11 cellular contexts compared by ENCODE assay signal in genomic region chr22:19800761-19801244, GRCh38. TPM values are rescaled to one million over a fixed set of nuclear protein-coding genes. Genes with fewer than 3 reads are reported as not detected.
DNase-seq lines count a peak whose midpoint lies in the region; ATAC-seq and TF ChIP-seq lines count a peak whose summit lies in the region.
"Had no signal": no experiment of that assay in that cellular context is flagged by ENCODE, and none has a peak within 500 bp of the region (broad histone marks: within the 10 kb centered on the region; RNA-seq: fewer than 3 reads in every experiment).

No MANE protein-coding gene starts in this region.

- no peaks in the 10 kb centered on the region for H3K9me2 ChIP-seq in MM.1S (replicated peaks; ENCODE audit: insufficient read depth, low read length)

- peaks cover 26% of the 10 kb centered on the region for H3K4me1 Mint-ChIP-seq in osteocyte (ENCODE audit: unreplicated experiment)
- H3K4me1 Mint-ChIP-seq: immature natural killer cell had no signal

- no peaks in the 10 kb centered on the region for H3K9me3 Mint-ChIP-seq in osteocyte (ENCODE audit: unreplicated experiment)
- H3K9me3 Mint-ChIP-seq: immature natural killer cell had no signal

- H3K9me3 ChIP-seq in MM.1S (replicated peaks; ENCODE audit: insufficient read depth, low read length): no peaks in the 10 kb centered on the region
- H3K9me3 ChIP-seq: SJCRH30 had no signal

- no peak overlapping the region for H2AFZ ChIP-seq in MM.1S (ENCODE audit: low read length)

- TF ChIP-seq CTCF in fibroblast of mammary gland (conservative IDR thresholded peaks at IDR 0.05; ENCODE audit: control insufficient read depth, insufficient read depth, low read depth, low read length) (peak; percentile 40), osteocyte (IDR thresholded peaks at IDR 0.05) (peak; percentile 48), MM.1S (IDR thresholded peaks at IDR 0.05; ENCODE audit: low read length) (no peak)

- H3K79me2 ChIP-seq in MM.1S (ENCODE audit: low read length): no peaks in the 10 kb centered on the region

- H3K4me3 Mint-ChIP-seq in osteocyte (ENCODE audit: unreplicated experiment): no peak overlapping the region
- H3K4me3 Mint-ChIP-seq: immature natural killer cell had no signal

- H3K36me3 Mint-ChIP-seq in osteocyte (ENCODE audit: unreplicated experiment): peaks cover 2% of the 10 kb centered on the region

- no peaks in the 10 kb centered on the region for H3K4me1 ChIP-seq in MM.1S (ENCODE audit: low read length)

- H3K9ac ChIP-seq in MM.1S (ENCODE audit: low read length): no peak overlapping the region

- H4K20me1 ChIP-seq in MM.1S (ENCODE audit: insufficient read depth, low read length): no peaks in the 10 kb centered on the region

- H3K27me3 ChIP-seq in MM.1S (replicated peaks; ENCODE audit: insufficient read depth, low read length): no peaks in the 10 kb centered on the region
- H3K27me3 ChIP-seq: SJCRH30 had no signal

- no peaks in the 10 kb centered on the region for H3F3A ChIP-seq in MM.1S (ENCODE audit: insufficient read depth, low read length)

- H3K4me3 ChIP-seq in fibroblast of mammary gland (ENCODE audit: control insufficient read depth, low read depth, low read length) (no peak overlapping the region), MM.1S (ENCODE audit: low read length) (no peak overlapping the region)
- H3K4me3 ChIP-seq: coronary artery, SJCRH30 had no signal

- no peak overlapping the region for H3K27ac Mint-ChIP-seq in osteocyte (ENCODE audit: unreplicated experiment)
- H3K27ac Mint-ChIP-seq: immature natural killer cell had no signal

- no peak overlapping the region for H3K27ac ChIP-seq in MM.1S (ENCODE audit: low read length)
- H3K27ac ChIP-seq: coronary artery, SJCRH30 had no signal

- no peak overlapping the region for H3K4me2 ChIP-seq in MM.1S (ENCODE audit: low read depth, low read length)

- DNase-seq in H4 (ENCODE audit: low spot score) (peak; percentile 22), RPMI7951 (ENCODE audit: low read depth) (peak; percentile 17), fibroblast of mammary gland (ENCODE audit: low read depth) (peak; percentile 43), osteocyte (ENCODE audit: extremely low spot score, unreplicated experiment) (no peak), MM.1S (no peak), NCI-H1092 (lab: John Stamatoyannopoulos, UW) (no peak)
- DNase-seq in activated CD8-positive, alpha-beta memory T cell treated with anti-CD3 and anti-CD28 coated beads, Interleukin-2, amount 50 U/mL, for 4 hours: no peak
- DNase-seq: immature natural killer cell, SJCRH30 had no signal

- no peak for ATAC-seq in GM18511 (IDR thresholded peaks at IDR 0.05; ENCODE audit: unreplicated experiment)

- no peaks in the 10 kb centered on the region for H3K27me3 Mint-ChIP-seq in osteocyte (ENCODE audit: unreplicated experiment)

- no peaks in the 10 kb centered on the region for H3K36me3 ChIP-seq in MM.1S (replicated peaks; ENCODE audit: insufficient read depth, low read length)
- H3K36me3 ChIP-seq: SJCRH30 had no signal

RNA-seq across cellular contexts. Expression of gene TBX1, which starts 40.2 kb away (rescaled TPM):
- total RNA-seq in H4 (2014; rRNA removed; shearing (Covaris generic)): not detected in 2 replicates
- total RNA-seq in RPMI7951 (2014; rRNA removed; shearing (Covaris generic)): not detected in 2 replicates
- 22.5 and 24.2 TPM in 2 replicates for total RNA-seq in osteocyte

RNA-seq across cellular contexts. Expression of gene GNB1L, which starts 53.9 kb away (rescaled TPM):
- total RNA-seq in H4 (2014; rRNA removed; shearing (Covaris generic)): 5.7 and 12.4 TPM in 2 replicates
- total RNA-seq in RPMI7951 (2014; rRNA removed; shearing (Covaris generic)): 11.9 and 12.4 TPM in 2 replicates
- total RNA-seq in osteocyte: 6.0 and 6.1 TPM in 2 replicates

RNA-seq across cellular contexts. Expression of gene RTL10, which starts 53.9 kb away (rescaled TPM):
- total RNA-seq in H4 (2014; rRNA removed; shearing (Covaris generic)): 2.3 and 2.6 TPM in 2 replicates
- total RNA-seq in RPMI7951 (2014; rRNA removed; shearing (Covaris generic)): 5.0 and 8.5 TPM in 2 replicates
- total RNA-seq in osteocyte: 28.5 and 30.4 TPM in 2 replicates

Comparison
In these comparisons a context has a peak if more than half of its experiments do, and no peak if none do; other contexts are left out.
1. DNase-seq: peak in H4 (single experiment), RPMI7951 (single experiment) and fibroblast of mammary gland (single experiment); none in osteocyte (single experiment), MM.1S (single experiment), NCI-H1092 (single experiment) and activated CD8-positive, alpha-beta memory T cell treated with anti-CD3 and anti-CD28 coated beads, Interleukin-2, amount 50 U/mL, for 4 hours (single experiment).
2. RNA of gene TBX1, which starts 40.2 kb away (total RNA-seq): 22.5 to 24.2 TPM in osteocyte; not detected in H4 and not detected in RPMI7951; every median in the first group is over 10 times any median in the second.